Comparison of ENCODE assay signal across 22 cellular contexts in genomic region chr9:105241356-105242043, GRCh38. TPM values are rescaled to one million over a fixed set of nuclear protein-coding genes. Genes with fewer than 3 reads are reported as not detected.
DNase-seq lines count a peak whose midpoint lies in the region; ATAC-seq and TF ChIP-seq lines count a peak whose summit lies in the region.
"Had no signal": no experiment of that assay in that cellular context is flagged by ENCODE, and none has a peak within 500 bp of the region (broad histone marks: within the 10 kb centered on the region; RNA-seq: fewer than 3 reads in every experiment).

No MANE protein-coding gene starts in this region.

- H3K27ac Mint-ChIP-seq in neural progenitor cell, result no peak overlapping the region
- H3K27ac Mint-ChIP-seq: activated B cell treated with CpG ODN at 0.5 μM for 24 hours; activated CD8-positive, alpha-beta T cell treated with anti-CD3 and anti-CD28 coated beads for 36 hours; activated naive CD4-positive, alpha-beta T cell treated with anti-CD3 and anti-CD28 coated beads, Interleukin-2, amount 50 U/mL, for 72 hours; activated T-cell treated with anti-CD3 and anti-CD28 coated beads, Interleukin-2, amount 50 U/mL, for 24 hours had no signal

- H4K20me1 ChIP-seq in neural progenitor cell (ENCODE audit: low read depth), result peaks cover 1% of the 10 kb centered on the region

- H3K9me3 ChIP-seq in HAP-1 (no peaks in the 10 kb centered on the region), neural progenitor cell (ENCODE audit: low read depth) (no peaks in the 10 kb centered on the region)
- H3K9me3 ChIP-seq: SJSA1, thyroid gland had no signal

- H3K36me3 ChIP-seq in HAP-1 (replicated peaks) (no peaks in the 10 kb centered on the region), neural progenitor cell (no peaks in the 10 kb centered on the region)
- H3K36me3 ChIP-seq: SJSA1, thyroid gland had no signal

- peaks cover 12% of the 10 kb centered on the region for H3K27me3 Mint-ChIP-seq in neural progenitor cell (ENCODE audit: insufficient read depth, low read depth)

- ATAC-seq in HG03469 (IDR thresholded peaks at IDR 0.05; ENCODE audit: unreplicated experiment) (no peak), HG02885 (IDR thresholded peaks at IDR 0.05; ENCODE audit: poor library complexity, unreplicated experiment) (no peak), HG02970 (IDR thresholded peaks at IDR 0.05; ENCODE audit: low FRiP score, unreplicated experiment) (no peak)
- ATAC-seq: activated CD8-positive, alpha-beta T cell treated with anti-CD3 and anti-CD28 coated beads for 36 hours; activated naive CD4-positive, alpha-beta T cell treated with anti-CD3 and anti-CD28 coated beads, Interleukin-2, amount 50 U/mL, for 72 hours; esophagus mucosa; naive thymus-derived CD8-positive, alpha-beta T cell; Panc1 had no signal

- H3F3A ChIP-seq in neural progenitor cell (ENCODE audit: low read depth), result peaks cover 20% of the 10 kb centered on the region

- intact Hi-C loops in dorsolateral prefrontal cortex (cut with DNase I), result loop anchor here (5.0 to 10.0 kb wide), 9 partner anchors 56 to 379 kb away; partner anchors contain the start of gene ABCA1 (in 2 of the 2)

- H3K36me3 Mint-ChIP-seq in neural progenitor cell, result no peaks in the 10 kb centered on the region
- H3K36me3 Mint-ChIP-seq: naive thymus-derived CD8-positive, alpha-beta T cell had no signal

- H3K4me1 Mint-ChIP-seq in neural progenitor cell, result peaks cover 20% of the 10 kb centered on the region

- H3K27ac ChIP-seq in dorsolateral prefrontal cortex (peak overlapping the region in 58 of 59 donors; percentile 33 to 98 (median 90)), neural progenitor cell (no peak overlapping the region)

- no peak overlapping the region for H3K4me3 ChIP-seq in AG10803 (ENCODE audit: low read length)
- H3K4me3 ChIP-seq in HAP-1, result peak overlapping the region; percentile 0; the same call in 1 of the 2 replicates
- H3K4me3 ChIP-seq in dorsolateral prefrontal cortex, result peak overlapping the region in 28 of 59 donors; percentile 1 to 88 (median 34)
- no peak overlapping the region for H3K4me3 ChIP-seq in neural progenitor cell
- H3K4me3 ChIP-seq: SJSA1, thyroid gland had no signal

- no peak overlapping the region for H3K4me3 Mint-ChIP-seq in neural progenitor cell
- H3K4me3 Mint-ChIP-seq: activated B cell treated with CpG ODN at 0.5 μM for 24 hours; activated CD8-positive, alpha-beta T cell treated with anti-CD3 and anti-CD28 coated beads for 36 hours; activated T-cell treated with anti-CD3 and anti-CD28 coated beads, Interleukin-2, amount 50 U/mL, for 24 hours had no signal

- no peak for TF ChIP-seq CTCF in AG10803 (conservative IDR thresholded peaks at IDR 0.05; ENCODE audit: low read length)
- no peak for TF ChIP-seq CTCF in dorsolateral prefrontal cortex (IDR thresholded peaks at IDR 0.05 in 54 of 56, conservative IDR thresholded peaks at IDR 0.05 in 2 of 56; ENCODE audit: low read depth in 1 of 56, partially characterized antibody in 56 of 56)
- no peak for TF ChIP-seq CTCF in neural progenitor cell (IDR thresholded peaks at IDR 0.05)

- peaks cover 16% of the 10 kb centered on the region for H3K79me2 ChIP-seq in neural progenitor cell (ENCODE audit: low read depth)

- peak overlapping the region; percentile 29 for H3K4me2 ChIP-seq in neural progenitor cell

- no peak overlapping the region for H3K9ac ChIP-seq in neural progenitor cell

- in situ Hi-C loops in HAP-1 (cut with MboI; ENCODE audit: low sequenced_read_pairs), result no loop called here

- H3K27me3 ChIP-seq in HAP-1 (ENCODE audit: low read depth) (no peaks in the 10 kb centered on the region), dorsolateral prefrontal cortex (no peaks in the 10 kb centered on the region), neural progenitor cell (no peaks in the 10 kb centered on the region)
- H3K27me3 ChIP-seq: SJSA1, thyroid gland had no signal

- DNase-seq in AG10803 (ENCODE audit: low read depth) (peak; percentile 26), HAP-1 (ENCODE audit: low spot score in 2 of 2) (peak in 1 of 2 experiments; percentile 29), dorsolateral prefrontal cortex (no peak), neural progenitor cell (ENCODE audit: low spot score) (no peak)
- no peak for DNase-seq in NK-92 treated with Interleukin-12 subunit alpha and Interleukin-12 subunit beta, amount 100 ng/mL, for 24 hours (lab: John Stamatoyannopoulos, UW)
- DNase-seq: ACHN; activated B cell treated with CpG ODN at 0.5 μM for 24 hours; activated CD8-positive, alpha-beta T cell treated with anti-CD3 and anti-CD28 coated beads for 36 hours; activated T-cell treated with anti-CD3 and anti-CD28 coated beads, Interleukin-2, amount 50 U/mL, for 24 hours; CD4-positive, alpha-beta memory T cell; DND-41; mammary epithelial cell; naive thymus-derived CD8-positive, alpha-beta T cell; NCI-H748 treated with DMSO at 0.1 percent for 48 hours; thyroid gland had no signal

- H3K4me1 ChIP-seq in HAP-1 (peaks cover 27% of the 10 kb centered on the region), neural progenitor cell (peaks cover 35% of the 10 kb centered on the region)

- no peaks in the 10 kb centered on the region for H3K9me3 Mint-ChIP-seq in neural progenitor cell
- H3K9me3 Mint-ChIP-seq: activated B cell treated with CpG ODN at 0.5 μM for 24 hours; activated CD8-positive, alpha-beta T cell treated with anti-CD3 and anti-CD28 coated beads for 36 hours; activated naive CD4-positive, alpha-beta T cell treated with anti-CD3 and anti-CD28 coated beads, Interleukin-2, amount 50 U/mL, for 72 hours; activated T-cell treated with anti-CD3 and anti-CD28 coated beads, Interleukin-2, amount 50 U/mL, for 24 hours; CD4-positive, alpha-beta memory T cell; naive thymus-derived CD8-positive, alpha-beta T cell had no signal

- H2AFZ ChIP-seq in neural progenitor cell (replicated peaks), result peak overlapping the region; percentile 12

RNA-seq across cellular contexts. Expression of gene SLC44A1, which starts 3.0 kb away (rescaled TPM):
- 100 to 1,000 TPM in 103 of 120 experiments, 10 to 100 TPM in 17; 60.7 to 602 (median 176) TPM for total RNA-seq in dorsolateral prefrontal cortex
- total RNA-seq in neural progenitor cell (ENCODE audit: low replicate concordance), result 40.5 and 41.4 TPM in 2 replicates
